In genomic region chr7:136399378-136399777, GRCh38 we compare ENCODE assay signal across 17 cellular contexts.
"Had no signal": no experiment of that assay in that cellular context is flagged by ENCODE, and none has a peak within 500 bp of the region (broad histone marks: within the 10 kb centered on the region; RNA-seq: fewer than 3 reads in every experiment).

No MANE protein-coding gene starts in this region.

- H3K4me3 ChIP-seq: adrenal gland, esophagus squamous epithelium, spleen, thoracic aorta, upper lobe of left lung had no signal

- H3K9me3 Mint-ChIP-seq: activated naive CD4-positive, alpha-beta T cell treated with anti-CD3 and anti-CD28 coated beads, Interleukin-2, amount 50 U/mL, for 72 hours had no signal

- DNase-seq: activated CD4-positive, alpha-beta T cell treated with anti-CD3 and anti-CD28 coated beads, Interleukin-2, amount 50 U/mL, for 4 hours; activated gamma-delta T cell; adrenal gland; dermis blood vessel endothelial cell; effector memory CD4-positive, alpha-beta T cell; esophagus squamous epithelium; left ventricle myocardium superior; natural killer cell; retina; spleen; stimulated activated CD4-positive, alpha-beta T cell treated with anti-CD3 and anti-CD28 coated beads, Interleukin-4, amount 100 ng/mL, for 4 hours; upper lobe of left lung; WERI-Rb-1 had no signal

- H3K4me1 Mint-ChIP-seq: natural killer cell; stimulated activated memory B cell treated with anti-CD40 and anti-IgM and Interleukin-4, amounts not matched to agents 10 μg/mL and 1 μg/mL and 100 μg/mL, for 72 hours had no signal

- H3K36me3 Mint-ChIP-seq: activated naive CD4-positive, alpha-beta T cell treated with anti-CD3 and anti-CD28 coated beads, Interleukin-2, amount 50 U/mL, for 72 hours; natural killer cell; stimulated activated memory B cell treated with anti-CD40 and anti-IgM and Interleukin-4, amounts not matched to agents 10 μg/mL and 1 μg/mL and 100 μg/mL, for 72 hours had no signal

- H3K9me3 ChIP-seq: adrenal gland, esophagus squamous epithelium, neutrophil, spleen, thoracic aorta, upper lobe of left lung had no signal

- H3K36me3 ChIP-seq: adrenal gland, esophagus squamous epithelium, neutrophil, spleen, thoracic aorta, upper lobe of left lung, WERI-Rb-1 had no signal

- H3K27ac ChIP-seq: adrenal gland, esophagus squamous epithelium, neutrophil, spleen, thoracic aorta, upper lobe of left lung, WERI-Rb-1 had no signal

- H3K4me3 Mint-ChIP-seq: natural killer cell; stimulated activated memory B cell treated with anti-CD40 and anti-IgM and Interleukin-4, amounts not matched to agents 10 μg/mL and 1 μg/mL and 100 μg/mL, for 72 hours had no signal

- H3K4me1 ChIP-seq: adrenal gland, esophagus squamous epithelium, spleen, upper lobe of left lung had no signal

- H3K27me3 ChIP-seq: adrenal gland, esophagus squamous epithelium, neutrophil, spleen, upper lobe of left lung had no signal

- H3K27ac Mint-ChIP-seq: activated naive CD4-positive, alpha-beta T cell treated with anti-CD3 and anti-CD28 coated beads, Interleukin-2, amount 50 U/mL, for 72 hours; natural killer cell; stimulated activated memory B cell treated with anti-CD40 and anti-IgM and Interleukin-4, amounts not matched to agents 10 μg/mL and 1 μg/mL and 100 μg/mL, for 72 hours had no signal

- H3K27me3 Mint-ChIP-seq: stimulated activated memory B cell treated with anti-CD40 and anti-IgM and Interleukin-4, amounts not matched to agents 10 μg/mL and 1 μg/mL and 100 μg/mL, for 72 hours had no signal
